ENCODE assay signal across 16 cellular contexts in the genomic region with DNA sequence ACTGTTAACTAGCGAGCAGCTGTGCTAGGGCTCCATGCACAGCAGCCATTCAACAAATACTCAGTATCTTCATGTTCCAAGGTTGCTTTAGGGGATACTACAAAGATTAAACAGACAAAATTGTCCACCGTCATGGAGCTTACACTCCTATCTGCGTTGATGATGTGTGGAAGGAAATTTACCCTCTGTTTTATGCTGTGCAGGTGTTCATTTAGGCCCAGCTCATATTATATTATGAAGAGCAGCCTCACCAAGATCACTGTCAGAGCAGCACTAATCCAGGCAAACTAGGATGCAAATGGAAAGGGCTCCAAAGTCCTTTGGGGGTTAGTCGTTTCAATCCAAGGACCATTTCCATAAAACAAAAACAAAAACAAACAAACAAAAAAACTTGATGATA.
DNase-seq lines count a peak whose midpoint lies in the region; ATAC-seq and TF ChIP-seq lines count a peak whose summit lies in the region.
"Had no signal": no experiment of that assay in that cellular context is flagged by ENCODE, and none has a peak within 500 bp of the region (broad histone marks: within the 10 kb centered on the region; RNA-seq: fewer than 3 reads in every experiment).

No MANE protein-coding gene starts in this region.

- H3K36me3 Mint-ChIP-seq in activated naive CD4-positive, alpha-beta T cell treated with anti-CD3 and anti-CD28 coated beads, Interleukin-2, amount 10 ng/mL, durations not matched to agents 7 days and 5 days, result peaks cover 76% of the 10 kb centered on the region
- H3K36me3 Mint-ChIP-seq in dendritic cell treated with granulocyte-macrophage colony-stimulating factor and Interleukin-4, amounts not matched to agents 40 ng/mL and 50 ng/mL, for 4 days (ENCODE audit: low read depth), result peaks cover 68% of the 10 kb centered on the region
- H3K36me3 Mint-ChIP-seq in stimulated activated naive B cell treated with anti-CD40 and anti-IgM and Interleukin-4, amounts not matched to agents 10 μg/mL and 1 μg/mL and 100 μg/mL, for 72 hours, result peaks cover 36 to 40% of the 10 kb centered on the region in 2 donors

- H3K4me3 ChIP-seq in coronary artery, result no peak overlapping the region
- H3K4me3 ChIP-seq: gastroesophageal sphincter, SK-N-MC, tibial artery had no signal

- peaks cover 93% of the 10 kb centered on the region for H3K4me1 Mint-ChIP-seq in activated naive CD4-positive, alpha-beta T cell treated with anti-CD3 and anti-CD28 coated beads, Interleukin-2, amount 10 ng/mL, durations not matched to agents 7 days and 5 days
- H3K4me1 Mint-ChIP-seq in dendritic cell treated with granulocyte-macrophage colony-stimulating factor and Interleukin-4, amounts not matched to agents 40 ng/mL and 50 ng/mL, for 4 days (ENCODE audit: low read depth), result peaks cover 72% of the 10 kb centered on the region
- peaks cover 58 to 98% of the 10 kb centered on the region in 2 donors for H3K4me1 Mint-ChIP-seq in stimulated activated naive B cell treated with anti-CD40 and anti-IgM and Interleukin-4, amounts not matched to agents 10 μg/mL and 1 μg/mL and 100 μg/mL, for 72 hours

- H3K27ac ChIP-seq in coronary artery, result no peak overlapping the region
- H3K27ac ChIP-seq: gastroesophageal sphincter, SK-N-MC had no signal

- CTCF ChIA-PET in activated naive CD4-positive, alpha-beta T cell treated with anti-CD3 and anti-CD28 coated beads, Interleukin-2, amount 10 ng/mL, durations not matched to agents 7 days and 5 days (lab: Charles Lee), result interaction anchor here (0.9 to 24.2 kb wide), 6 partner anchors 9 to 86 kb away, joined by 3 to 272 read pairs (median 12); no protein-coding TSS in a partner anchor

- no peaks in the 10 kb centered on the region for H3K27me3 Mint-ChIP-seq in activated naive CD4-positive, alpha-beta T cell treated with anti-CD3 and anti-CD28 coated beads, Interleukin-2, amount 10 ng/mL, durations not matched to agents 7 days and 5 days
- H3K27me3 Mint-ChIP-seq in dendritic cell treated with granulocyte-macrophage colony-stimulating factor and Interleukin-4, amounts not matched to agents 40 ng/mL and 50 ng/mL, for 4 days, result no peaks in the 10 kb centered on the region
- no peaks in the 10 kb centered on the region for H3K27me3 Mint-ChIP-seq in stimulated activated naive B cell treated with anti-CD40 and anti-IgM and Interleukin-4, amounts not matched to agents 10 μg/mL and 1 μg/mL and 100 μg/mL, for 72 hours

- no peak for DNase-seq in activated naive CD4-positive, alpha-beta T cell treated with anti-CD3 and anti-CD28 coated beads, Interleukin-2, amount 10 ng/mL, durations not matched to agents 7 days and 5 days
- DNase-seq in activated naive CD4-positive, alpha-beta T cell (lab: John Stamatoyannopoulos, UW), result no peak
- DNase-seq in NAMALWA (ENCODE audit: low spot score) (peak; percentile 57), coronary artery (ENCODE audit: low spot score) (no peak)
- no peak for DNase-seq in stimulated activated naive B cell treated with anti-CD40 and anti-IgM and Interleukin-4, amounts not matched to agents 10 μg/mL and 1 μg/mL and 100 μg/mL, for 72 hours
- DNase-seq: DMS 273 treated with DMSO at 0.1 percent for 48 hours, midbrain, NCI-H1092, NCI-H345, posterior cingulate gyrus, tibial artery had no signal

- H3K9me3 Mint-ChIP-seq in activated naive CD4-positive, alpha-beta T cell treated with anti-CD3 and anti-CD28 coated beads, Interleukin-2, amount 10 ng/mL, durations not matched to agents 7 days and 5 days, result no peaks in the 10 kb centered on the region
- H3K9me3 Mint-ChIP-seq in dendritic cell treated with granulocyte-macrophage colony-stimulating factor and Interleukin-4, amounts not matched to agents 40 ng/mL and 50 ng/mL, for 4 days, result no peaks in the 10 kb centered on the region
- H3K9me3 Mint-ChIP-seq in stimulated activated naive B cell treated with anti-CD40 and anti-IgM and Interleukin-4, amounts not matched to agents 10 μg/mL and 1 μg/mL and 100 μg/mL, for 72 hours, result peaks cover 2 to 4% of the 10 kb centered on the region in 2 donors

- H3K27ac Mint-ChIP-seq in activated naive CD4-positive, alpha-beta T cell treated with anti-CD3 and anti-CD28 coated beads, Interleukin-2, amount 10 ng/mL, durations not matched to agents 7 days and 5 days, result peak overlapping the region; percentile 76
- H3K27ac Mint-ChIP-seq in dendritic cell treated with granulocyte-macrophage colony-stimulating factor and Interleukin-4, amounts not matched to agents 40 ng/mL and 50 ng/mL, for 4 days, result peak overlapping the region; percentile 48
- H3K27ac Mint-ChIP-seq in stimulated activated naive B cell treated with anti-CD40 and anti-IgM and Interleukin-4, amounts not matched to agents 10 μg/mL and 1 μg/mL and 100 μg/mL, for 72 hours, result peak overlapping the region; percentile 97

- ATAC-seq in stimulated activated naive B cell treated with anti-CD40 and anti-IgM and Interleukin-4, amounts not matched to agents 10 μg/mL and 1 μg/mL and 100 μg/mL, for 72 hours (replicated peaks), result no peak
- ATAC-seq in HG03139 (IDR thresholded peaks at IDR 0.05; ENCODE audit: unreplicated experiment), result no peak
- no peak for ATAC-seq in HG02973 (IDR thresholded peaks at IDR 0.05; ENCODE audit: unreplicated experiment)
- ATAC-seq: gastroesophageal sphincter had no signal

- TF ChIP-seq CTCF in coronary artery (IDR thresholded peaks at IDR 0.05), result no peak

- intact Hi-C loops in dendritic cell treated with granulocyte-macrophage colony-stimulating factor and Interleukin-4, amounts not matched to agents 40 ng/mL and 50 ng/mL, for 4 days (cut with micrococcal nuclease), result no loop called here

- H3K4me3 Mint-ChIP-seq in activated naive CD4-positive, alpha-beta T cell treated with anti-CD3 and anti-CD28 coated beads, Interleukin-2, amount 10 ng/mL, durations not matched to agents 7 days and 5 days, result no peak overlapping the region
- no peak overlapping the region for H3K4me3 Mint-ChIP-seq in dendritic cell treated with granulocyte-macrophage colony-stimulating factor and Interleukin-4, amounts not matched to agents 40 ng/mL and 50 ng/mL, for 4 days
- peak overlapping the region; percentile 73 to 75 for H3K4me3 Mint-ChIP-seq in stimulated activated naive B cell treated with anti-CD40 and anti-IgM and Interleukin-4, amounts not matched to agents 10 μg/mL and 1 μg/mL and 100 μg/mL, for 72 hours

Comparison
In these comparisons a context has a peak if more than half of its experiments do, and no peak if none do; other contexts are left out.
1. H3K4me3 Mint-ChIP-seq: peak in stimulated activated naive B cell treated with anti-CD40 and anti-IgM and Interleukin-4, amounts not matched to agents 10 μg/mL and 1 μg/mL and 100 μg/mL, for 72 hours (2 of 2); none in activated naive CD4-positive, alpha-beta T cell treated with anti-CD3 and anti-CD28 coated beads, Interleukin-2, amount 10 ng/mL, durations not matched to agents 7 days and 5 days (single experiment) and dendritic cell treated with granulocyte-macrophage colony-stimulating factor and Interleukin-4, amounts not matched to agents 40 ng/mL and 50 ng/mL, for 4 days (single experiment).
2. Peak in every context shown above with its lines, with median percentiles within 50 percentile points of each other: H3K27ac Mint-ChIP-seq.